25 cellular contexts compared by ENCODE assay signal in genomic region chr21:32088471-32088870, GRCh38.
"Had no signal": no experiment of that assay in that cellular context is flagged by ENCODE, and none has a peak within 500 bp of the region (broad histone marks: within the 10 kb centered on the region; RNA-seq: fewer than 3 reads in every experiment).

No MANE protein-coding gene starts in this region.

- H3K9me3 ChIP-seq: right lobe of liver, tibial nerve had no signal

- H3K4me3 Mint-ChIP-seq: activated CD8-positive, alpha-beta T cell treated with anti-CD3 and anti-CD28 coated beads, Interleukin-2, amount 10 ng/mL, durations not matched to agents 7 days and 5 days; activated T-cell treated with anti-CD3 and anti-CD28 coated beads, Interleukin-2, amount 50 U/mL, for 24 hours; activated T-helper 17 cell treated with anti-CD3 and anti-CD28 coated beads, Interleukin-2, amount 50 U/mL, for 72 hours; dendritic cell treated with granulocyte-macrophage colony-stimulating factor and Interleukin-4, amounts not matched to agents 40 ng/mL and 50 ng/mL, for 4 days; naive thymus-derived CD4-positive, alpha-beta T cell; neural progenitor cell; stimulated activated effector memory CD8-positive, alpha-beta T cell treated with anti-CD3 and anti-CD28 coated beads, Interleukin-12 subunit alpha, Interleukin-12 subunit beta, amount 100 ng/mL, for 72 hours; stimulated activated naive CD8-positive, alpha-beta T cell treated with anti-CD3 and anti-CD28 coated beads, Interleukin-15, amount 100 ng/mL, for 72 hours had no signal

- H3K27ac Mint-ChIP-seq: activated CD8-positive, alpha-beta T cell treated with anti-CD3 and anti-CD28 coated beads, Interleukin-2, amount 10 ng/mL, durations not matched to agents 7 days and 5 days; activated naive CD4-positive, alpha-beta T cell treated with anti-CD3 and anti-CD28 coated beads, Interleukin-2, amount 50 U/mL, for 72 hours; activated T-cell treated with anti-CD3 and anti-CD28 coated beads, Interleukin-2, amount 50 U/mL, for 24 hours; activated T-helper 17 cell treated with anti-CD3 and anti-CD28 coated beads, Interleukin-2, amount 50 U/mL, for 72 hours; dendritic cell treated with granulocyte-macrophage colony-stimulating factor and Interleukin-4, amounts not matched to agents 40 ng/mL and 50 ng/mL, for 4 days; naive thymus-derived CD4-positive, alpha-beta T cell; neural progenitor cell; stimulated activated effector memory CD8-positive, alpha-beta T cell treated with anti-CD3 and anti-CD28 coated beads, Interleukin-12 subunit alpha, Interleukin-12 subunit beta, amount 100 ng/mL, for 72 hours; stimulated activated naive CD8-positive, alpha-beta T cell treated with anti-CD3 and anti-CD28 coated beads, Interleukin-15, amount 100 ng/mL, for 72 hours had no signal

- H3K27me3 Mint-ChIP-seq: dendritic cell treated with granulocyte-macrophage colony-stimulating factor and Interleukin-4, amounts not matched to agents 40 ng/mL and 50 ng/mL, for 4 days; stimulated activated naive CD8-positive, alpha-beta T cell treated with anti-CD3 and anti-CD28 coated beads, Interleukin-15, amount 100 ng/mL, for 72 hours had no signal

- H3K27ac ChIP-seq: brain microvascular endothelial cell, foreskin keratinocyte, neural progenitor cell, right lobe of liver, skin epidermis, tibial nerve, VCaP had no signal

- ATAC-seq: activated CD8-positive, alpha-beta T cell treated with anti-CD3 and anti-CD28 coated beads, Interleukin-2, amount 10 ng/mL, durations not matched to agents 7 days and 5 days; activated naive CD4-positive, alpha-beta T cell treated with anti-CD3 and anti-CD28 coated beads, Interleukin-2, amount 50 U/mL, for 72 hours; activated T-helper 17 cell treated with anti-CD3 and anti-CD28 coated beads, Interleukin-2, amount 50 U/mL, for 72 hours; foreskin keratinocyte; left lobe of liver; naive thymus-derived CD4-positive, alpha-beta T cell; right lobe of liver; stimulated activated effector memory CD8-positive, alpha-beta T cell treated with anti-CD3 and anti-CD28 coated beads, Interleukin-12 subunit alpha, Interleukin-12 subunit beta, amount 100 ng/mL, for 72 hours; stimulated activated naive CD8-positive, alpha-beta T cell treated with anti-CD3 and anti-CD28 coated beads, Interleukin-15, amount 100 ng/mL, for 72 hours had no signal

- DNase-seq: activated CD4-positive, alpha-beta T cell treated with anti-CD3 and anti-CD28 coated beads for 1 hour; activated CD4-positive, alpha-beta T cell treated with anti-CD3 and anti-CD28 coated beads, Interleukin-2, amount 50 U/mL, for 1 hour; activated CD8-positive, alpha-beta memory T cell treated with anti-CD3 and anti-CD28 coated beads, Interleukin-2, amount 50 U/mL, for 4 hours; activated CD8-positive, alpha-beta T cell treated with anti-CD3 and anti-CD28 coated beads, Interleukin-2, amount 10 ng/mL, durations not matched to agents 7 days and 5 days; activated T-cell treated with anti-CD3 and anti-CD28 coated beads, Interleukin-2, amount 50 U/mL, for 24 hours; aorta; brain microvascular endothelial cell; caudate nucleus; effector CD8-positive, alpha-beta T cell; foreskin keratinocyte; naive thymus-derived CD4-positive, alpha-beta T cell; posterior cingulate gyrus; right lobe of liver; stimulated activated CD4-positive, alpha-beta T cell treated with anti-CD3 and anti-CD28 coated beads, Interleukin-2, amount 100 ng/mL, for 24 hours; stimulated activated naive CD8-positive, alpha-beta T cell treated with anti-CD3 and anti-CD28 coated beads, Interleukin-15, amount 100 ng/mL, for 72 hours had no signal

- H3K4me1 ChIP-seq: foreskin keratinocyte, neural progenitor cell, right lobe of liver, tibial nerve had no signal

- H3K4me1 Mint-ChIP-seq: activated T-helper 17 cell treated with anti-CD3 and anti-CD28 coated beads, Interleukin-2, amount 50 U/mL, for 72 hours; naive thymus-derived CD4-positive, alpha-beta T cell; stimulated activated effector memory CD8-positive, alpha-beta T cell treated with anti-CD3 and anti-CD28 coated beads, Interleukin-12 subunit alpha, Interleukin-12 subunit beta, amount 100 ng/mL, for 72 hours had no signal

- H3K4me3 ChIP-seq: lung, neural progenitor cell, right lobe of liver, skin epidermis, tibial nerve had no signal

- H3K9me3 Mint-ChIP-seq: activated naive CD4-positive, alpha-beta T cell treated with anti-CD3 and anti-CD28 coated beads, Interleukin-2, amount 50 U/mL, for 72 hours; activated T-cell treated with anti-CD3 and anti-CD28 coated beads, Interleukin-2, amount 50 U/mL, for 24 hours; stimulated activated effector memory CD8-positive, alpha-beta T cell treated with anti-CD3 and anti-CD28 coated beads, Interleukin-12 subunit alpha, Interleukin-12 subunit beta, amount 100 ng/mL, for 72 hours; stimulated activated naive CD8-positive, alpha-beta T cell treated with anti-CD3 and anti-CD28 coated beads, Interleukin-15, amount 100 ng/mL, for 72 hours had no signal

- H3K36me3 ChIP-seq: brain microvascular endothelial cell, neural progenitor cell, right lobe of liver, tibial nerve had no signal

- H3K27me3 ChIP-seq: brain microvascular endothelial cell, foreskin keratinocyte, neural progenitor cell, right lobe of liver, tibial nerve had no signal

- H3K36me3 Mint-ChIP-seq: stimulated activated effector memory CD8-positive, alpha-beta T cell treated with anti-CD3 and anti-CD28 coated beads, Interleukin-12 subunit alpha, Interleukin-12 subunit beta, amount 100 ng/mL, for 72 hours had no signal
